Comparison of ENCODE assay signal across 9 cellular contexts in the genomic region with DNA sequence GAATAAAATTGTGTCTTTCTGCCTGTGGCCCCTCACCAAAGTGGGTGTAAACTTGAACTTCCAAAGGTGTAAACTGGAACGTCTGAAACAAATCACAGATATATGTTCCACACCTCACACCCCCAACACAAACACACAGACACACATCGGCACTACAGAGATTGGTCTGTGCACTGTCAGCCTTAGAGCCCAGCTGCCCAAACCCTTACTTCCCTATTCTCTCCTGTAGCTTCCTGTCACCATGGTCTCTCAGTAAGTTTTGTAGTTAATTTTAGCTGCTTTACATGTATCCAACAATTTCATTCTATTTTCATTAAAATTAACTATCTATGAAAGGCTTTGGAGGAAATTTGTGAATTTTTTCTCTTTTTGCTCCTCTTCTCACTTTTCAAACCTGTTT. TPM values are rescaled to one million over a fixed set of nuclear protein-coding genes. Genes with fewer than 3 reads are reported as not detected.
A peak's percentile ranks its signal among the peaks of the same experiment; 100 is the strongest.
DNase-seq lines count a peak whose midpoint lies in the region; ATAC-seq and TF ChIP-seq lines count a peak whose summit lies in the region.
"Had no signal": no experiment of that assay in that cellular context is flagged by ENCODE, and none has a peak within 500 bp of the region (broad histone marks: within the 10 kb centered on the region; RNA-seq: fewer than 3 reads in every experiment).

No MANE protein-coding gene starts in this region.

- H3K27ac ChIP-seq in OCI-LY1 (ENCODE audit: low read depth, low read length, poor library complexity, severe bottlenecking) = peak overlapping the region; percentile 36
- no peak overlapping the region for H3K27ac ChIP-seq in gastroesophageal sphincter

- ATAC-seq in GM19025 (IDR thresholded peaks at IDR 0.05; ENCODE audit: low read depth, unreplicated experiment) = peak; percentile 59
- ATAC-seq in HG02798 (IDR thresholded peaks at IDR 0.05; ENCODE audit: poor library complexity, unreplicated experiment) = peak; percentile 75
- no peak for ATAC-seq in gastroesophageal sphincter
- ATAC-seq: K562 had no signal

- H3K36me3 Mint-ChIP-seq in neural crest cell (ENCODE audit: low read depth) = peaks cover 32% of the 10 kb centered on the region

- no peak overlapping the region for H2AFZ ChIP-seq in OCI-LY1 (ENCODE audit: low read length)

- no peak for DNase-seq in neural crest cell (ENCODE audit: low read depth, low spot score)
- no peak for DNase-seq in HCEC 1CT
- DNase-seq in NCI-H510A (lab: John Stamatoyannopoulos, UW) = no peak
- no peak for DNase-seq in middle frontal gyrus (ENCODE audit: extremely low spot score, low spot score)

- H3K4me3 ChIP-seq in OCI-LY1 (ENCODE audit: low read depth, low read length, poor library complexity, severe bottlenecking) (no peak overlapping the region), gastroesophageal sphincter (no peak overlapping the region)
- H3K4me3 ChIP-seq: K562 had no signal

- TF ChIP-seq POLR2A in gastroesophageal sphincter (IDR thresholded peaks at IDR 0.05) = no peak

- H3K27ac Mint-ChIP-seq in neural crest cell (ENCODE audit: unreplicated experiment) = no peak overlapping the region

- H3K27me3 Mint-ChIP-seq in neural crest cell (ENCODE audit: low read depth) = no peaks in the 10 kb centered on the region

- H3K36me3 ChIP-seq in OCI-LY1 (ENCODE audit: insufficient read depth, low read length) = peaks cover 48% of the 10 kb centered on the region
- peaks cover 0 to 10% of the 10 kb centered on the region in 2 donors for H3K36me3 ChIP-seq in gastroesophageal sphincter

- no peaks in the 10 kb centered on the region; the same call in 1 of the 2 replicates for H4K20me1 ChIP-seq in OCI-LY1 (ENCODE audit: insufficient read depth, low read length)

- peaks cover 98% of the 10 kb centered on the region for H3K79me2 ChIP-seq in OCI-LY1 (ENCODE audit: insufficient read depth, low read length)

- H3K27me3 ChIP-seq in OCI-LY1 (ENCODE audit: insufficient read depth, low read length) (no peaks in the 10 kb centered on the region), gastroesophageal sphincter (no peaks in the 10 kb centered on the region)

- peaks cover 23% of the 10 kb centered on the region for H3K4me1 Mint-ChIP-seq in neural crest cell

- no peak overlapping the region for H3K9ac ChIP-seq in OCI-LY1 (ENCODE audit: low read length)

- no peak for TF ChIP-seq EP300 in gastroesophageal sphincter (IDR thresholded peaks at IDR 0.05)

- H3K4me2 ChIP-seq in OCI-LY1 (ENCODE audit: low read length) = peak overlapping the region; percentile 80

- H3K9me3 ChIP-seq in OCI-LY1 (ENCODE audit: low read length) (peaks cover 16% of the 10 kb centered on the region), gastroesophageal sphincter (no peaks in the 10 kb centered on the region)

- peak overlapping the region; percentile 36 for H3K4me3 Mint-ChIP-seq in neural crest cell

- TF ChIP-seq CTCF in OCI-LY1 (IDR thresholded peaks at IDR 0.05; ENCODE audit: low read length) = no peak
- no peak for TF ChIP-seq CTCF in neural crest cell (conservative IDR thresholded peaks at IDR 0.05)
- TF ChIP-seq CTCF in gastroesophageal sphincter (IDR thresholded peaks at IDR 0.05) = no peak

- H3K9me3 Mint-ChIP-seq in neural crest cell = peaks cover 8% of the 10 kb centered on the region

- WGBS in gastroesophageal sphincter (ENCODE audit: low coverage in 1 of 2), 2 donors = 54 to 56% methylated on average over 2 of the region's 2 CpGs

- no peaks in the 10 kb centered on the region for H3K9me2 ChIP-seq in OCI-LY1 (ENCODE audit: low read depth, low read length)

- H3K4me1 ChIP-seq in OCI-LY1 (ENCODE audit: insufficient read depth, low read length, severe bottlenecking) (peaks cover 61% of the 10 kb centered on the region), gastroesophageal sphincter (peaks cover 0 to 57% (median 23%) of the 10 kb centered on the region in 3 donors)

- H3F3A ChIP-seq in OCI-LY1 (ENCODE audit: insufficient read depth, low read length) = no peaks in the 10 kb centered on the region

RNA-seq across cellular contexts. Expression of a gene that starts 5.4 kb away (rescaled TPM):
- total RNA-seq in neural crest cell (66.7 and 68.8 TPM in 2 replicates), gastroesophageal sphincter (100 to 1,000 TPM in 1 of 4 donors, 10 to 100 TPM in 3; 63.9 to 114 (median 71.7) TPM)
